14 cellular contexts compared by ENCODE assay signal in genomic region chr11:26227883-26228502, GRCh38.
A peak's percentile ranks its signal among the peaks of the same experiment; 100 is the strongest.
DNase-seq lines count a peak whose midpoint lies in the region; ATAC-seq, FAIRE-seq and TF ChIP-seq lines count a peak whose summit lies in the region.
"Had no signal": no experiment of that assay in that cellular context is flagged by ENCODE, and none has a peak within 500 bp of the region (broad histone marks: within the 10 kb centered on the region; RNA-seq: fewer than 3 reads in every experiment).

No MANE protein-coding gene starts in this region.

- no peaks in the 10 kb centered on the region for H3K36me3 Mint-ChIP-seq in HFFc6 (ENCODE audit: low read depth)
- H3K36me3 Mint-ChIP-seq: CD4-positive, alpha-beta memory T cell had no signal

- CTCF ChIA-PET in endothelial cell of umbilical vein (lab: Charles Lee) = interaction anchor here (0.7 to 3.9 kb wide), 17 partner anchors 9 to 1841 kb away, joined by 3 to 142 read pairs (median 4); no protein-coding TSS in a partner anchor

- H2AFZ ChIP-seq in endothelial cell of umbilical vein (ENCODE audit: low read depth, low read length) (peak overlapping the region; percentile 9), osteoblast (ENCODE audit: low read length) (no peak overlapping the region)

- no peak for FAIRE-seq in endothelial cell of umbilical vein (lab: Jason Lieb, UNC)
- FAIRE-seq: K562 had no signal

- dilution Hi-C loops in endothelial cell of umbilical vein (cut with MboI; ENCODE audit: extremely low pct_ligation_motif_present, low sequenced_read_pairs) = loop anchor here (25.0 kb wide), 1 partner anchor 241 kb away; no protein-coding TSS in a partner anchor

- POLR2A ChIA-PET in endothelial cell of umbilical vein (lab: Charles Lee) = no interaction called here

- H3K36me3 ChIP-seq in RWPE2 (ENCODE audit: low read depth) (no peaks in the 10 kb centered on the region), endothelial cell of umbilical vein (ENCODE audit: control insufficient read depth in 2 of 2, extremely low read depth in 1 of 2, insufficient read depth in 2 of 2, low read length in 2 of 2) (no peaks in the 10 kb centered on the region), osteoblast (ENCODE audit: insufficient read depth, low read length) (no peaks in the 10 kb centered on the region)
- H3K36me3 ChIP-seq: BE2C, HAP-1 had no signal

- H3K4me1 Mint-ChIP-seq in HFFc6 (ENCODE audit: low read depth) = peaks cover 59% of the 10 kb centered on the region
- H3K4me1 Mint-ChIP-seq: CD4-positive, alpha-beta memory T cell had no signal

- H3K4me3 Mint-ChIP-seq in HFFc6 = no peak overlapping the region
- H3K4me3 Mint-ChIP-seq: CD4-positive, alpha-beta memory T cell had no signal

- H3K27ac Mint-ChIP-seq in HFFc6 = peak overlapping the region; percentile 11; the same call in 1 of the 2 replicates
- H3K27ac Mint-ChIP-seq: CD4-positive, alpha-beta memory T cell had no signal

- DNase-seq in HFFc6 = no peak
- no peak for DNase-seq in RWPE2 (ENCODE audit: low spot score)
- DNase-seq in endothelial cell of umbilical vein (ENCODE audit: low read depth, low spot score) = no peak
- DNase-seq in osteoblast (ENCODE audit: insufficient read length, low spot score, missing footprints) = no peak
- no peak for DNase-seq in activated CD4-positive, CD25-positive, alpha-beta regulatory T cell (lab: John Stamatoyannopoulos, UW)
- DNase-seq in T-helper 9 cell = no peak
- DNase-seq: BE2C; CD4-positive, alpha-beta memory T cell; NCI-H1930; NCI-H748 treated with DMSO at 0.1 percent for 48 hours had no signal

- no peaks in the 10 kb centered on the region for H3K9me3 ChIP-seq in RWPE2 (ENCODE audit: severe bottlenecking)
- H3K9me3 ChIP-seq in endothelial cell of umbilical vein (replicated peaks; ENCODE audit: control insufficient read depth, insufficient read depth, low read length) = no peaks in the 10 kb centered on the region
- H3K9me3 ChIP-seq in osteoblast (ENCODE audit: low read depth, low read length) = no peaks in the 10 kb centered on the region
- H3K9me3 ChIP-seq: BE2C, HAP-1 had no signal

- no peak for TF ChIP-seq POLR2A in endothelial cell of umbilical vein (IDR thresholded peaks at IDR 0.05; ENCODE audit: low read depth, low read length)

- H4K20me1 ChIP-seq in endothelial cell of umbilical vein (replicated peaks; ENCODE audit: control insufficient read depth, extremely low read depth, insufficient read depth, low read length) = no peaks in the 10 kb centered on the region
- no peaks in the 10 kb centered on the region for H4K20me1 ChIP-seq in osteoblast (ENCODE audit: insufficient read depth, low read length)

- H3K4me1 ChIP-seq in RWPE2 (ENCODE audit: insufficient read depth, poor library complexity, severe bottlenecking) (peaks cover 49% of the 10 kb centered on the region), endothelial cell of umbilical vein (ENCODE audit: control insufficient read depth, extremely low read depth, insufficient read depth, low read length) (peaks cover 49% of the 10 kb centered on the region), osteoblast (ENCODE audit: insufficient read depth, low read length) (peaks cover 40% of the 10 kb centered on the region)
- H3K4me1 ChIP-seq: BE2C, HAP-1 had no signal

- intact Hi-C loops in endothelial cell of umbilical vein (cut with micrococcal nuclease) = loop anchor here (1.0 to 5.0 kb wide), 9 partner anchors 48 to 1841 kb away; no protein-coding TSS in a partner anchor

- peaks cover 1% of the 10 kb centered on the region; the same call in 1 of the 2 replicates for H3K27me3 Mint-ChIP-seq in HFFc6 (ENCODE audit: insufficient read depth)

- ATAC-seq in RWPE2 (ENCODE audit: low read depth) (no peak), GM18907 (IDR thresholded peaks at IDR 0.05; ENCODE audit: unreplicated experiment) (no peak), HG02840 (IDR thresholded peaks at IDR 0.05; ENCODE audit: low FRiP score, unreplicated experiment) (no peak)
- ATAC-seq: K562 had no signal

- H3K27ac ChIP-seq in RWPE2 (ENCODE audit: poor library complexity, severe bottlenecking) (peak overlapping the region; percentile 92), endothelial cell of umbilical vein (ENCODE audit: insufficient read depth, low read depth, low read length) (peak overlapping the region; percentile 87), osteoblast (ENCODE audit: low read depth, low read length) (peak overlapping the region; percentile 92)

- H3K79me2 ChIP-seq in endothelial cell of umbilical vein (ENCODE audit: control insufficient read depth, insufficient read depth, low read length) (no peaks in the 10 kb centered on the region), osteoblast (ENCODE audit: insufficient read depth, low read length) (no peaks in the 10 kb centered on the region)

- TF ChIP-seq CTCF in HFFc6 (IDR thresholded peaks at IDR 0.05) (no peak), RWPE2 (IDR thresholded peaks at IDR 0.05; ENCODE audit: poor library complexity, severe bottlenecking) (no peak), endothelial cell of umbilical vein (IDR thresholded peaks at IDR 0.05; ENCODE audit: extremely low read depth in 1 of 2, insufficient read depth in 1 of 2, low read depth in 1 of 2, low read length in 2 of 2) (no peak), osteoblast (IDR thresholded peaks at IDR 0.05; ENCODE audit: extremely low read depth, low read depth, low read length) (no peak)

- no peaks in the 10 kb centered on the region for H3K9me1 ChIP-seq in endothelial cell of umbilical vein (replicated peaks; ENCODE audit: control insufficient read depth, extremely low read depth, insufficient read depth, low read length)

- no peaks in the 10 kb centered on the region for H3K9me3 Mint-ChIP-seq in HFFc6

- H3K27me3 ChIP-seq in RWPE2 (ENCODE audit: insufficient read depth, poor library complexity, severe bottlenecking) (no peaks in the 10 kb centered on the region), endothelial cell of umbilical vein (ENCODE audit: control insufficient read depth in 2 of 2, insufficient read depth in 2 of 2, low read length in 2 of 2) (no peaks in the 10 kb centered on the region), osteoblast (ENCODE audit: insufficient read depth, low read length) (no peaks in the 10 kb centered on the region)
- H3K27me3 ChIP-seq: BE2C had no signal

- H3K9ac ChIP-seq in endothelial cell of umbilical vein (replicated peaks; ENCODE audit: extremely low read depth, insufficient read depth, low read length) = peak overlapping the region; percentile 75

- peak overlapping the region; percentile 83 for H3K4me2 ChIP-seq in endothelial cell of umbilical vein (ENCODE audit: insufficient read depth, low read length)
- H3K4me2 ChIP-seq in osteoblast (ENCODE audit: insufficient read depth, low read length) = peak overlapping the region; percentile 71

- BruUV-seq in endothelial cell of umbilical vein (replicated peaks; lab: Mats Ljungman, UMichigan) = TSS peak; percentile 84

- H3K4me3 ChIP-seq in RWPE2 (ENCODE audit: severe bottlenecking) (no peak overlapping the region), endothelial cell of umbilical vein (replicated peaks in 1 of 3; ENCODE audit: insufficient read depth in 1 of 3, low read depth in 1 of 3, low read length in 3 of 3) (no peak overlapping the region), osteoblast (ENCODE audit: insufficient read depth, low read length) (no peak overlapping the region)
- H3K4me3 ChIP-seq: HAP-1, K562 had no signal

TF ChIP-seq in endothelial cell of umbilical vein, 7 proteins besides CTCF, POLR2A, EP300 and RAD21:
- TF ChIP-seq MAX (IDR thresholded peaks at IDR 0.05; ENCODE audit: insufficient read depth, insufficient read length) = no peak
